Comparison of ENCODE assay signal across 10 cellular contexts in genomic region chr3:71543371-71544016, GRCh38. TPM values are rescaled to one million over a fixed set of nuclear protein-coding genes. Genes with fewer than 3 reads are reported as not detected.
DNase-seq lines count a peak whose midpoint lies in the region; ATAC-seq and TF ChIP-seq lines count a peak whose summit lies in the region.
"Had no signal": no experiment of that assay in that cellular context is flagged by ENCODE, and none has a peak within 500 bp of the region (broad histone marks: within the 10 kb centered on the region; RNA-seq: fewer than 3 reads in every experiment).

No MANE protein-coding gene starts in this region.

- H3K9me2 ChIP-seq in GM23248 (ENCODE audit: insufficient read depth): no peaks in the 10 kb centered on the region

- POLR2A ChIA-PET in naive thymus-derived CD4-positive, alpha-beta T cell (lab: Charles Lee): no interaction called here

- peak overlapping the region; percentile 71 for H3K9ac ChIP-seq in GM23248

- peaks cover 30% of the 10 kb centered on the region for H3F3A ChIP-seq in GM23248 (ENCODE audit: insufficient read depth)

- no peak for TF ChIP-seq CTCF in AG10803 (conservative IDR thresholded peaks at IDR 0.05; ENCODE audit: low read length)

- H4K20me1 ChIP-seq in GM23248 (ENCODE audit: insufficient read depth): no peaks in the 10 kb centered on the region

- peak overlapping the region; percentile 80 for H2AFZ ChIP-seq in GM23248

- H3K27ac ChIP-seq in GM23248: peak overlapping the region; percentile 83
- no peak overlapping the region for H3K27ac ChIP-seq in naive thymus-derived CD4-positive, alpha-beta T cell (ENCODE audit: low read depth, low read length)

- DNase-seq in AG10803 (ENCODE audit: low read depth) (no peak), GM23248 (peak; percentile 5), NCI-H345 treated with DMSO at 0.1 percent for 48 hours (lab: John Stamatoyannopoulos, UW; ENCODE audit: unreplicated experiment) (no peak), NCI-H1694 treated with DMSO at 0.1 percent for 48 hours (lab: John Stamatoyannopoulos, UW) (no peak), NCI-H1105 treated with DMSO at 0.1 percent for 48 hours (lab: John Stamatoyannopoulos, UW) (no peak)
- peak; percentile 27 for DNase-seq in activated naive CD8-positive, alpha-beta T cell treated with anti-CD3 and anti-CD28 coated beads for 36 hours
- peak in 1 of 9 donors; percentile 2 for DNase-seq in naive thymus-derived CD4-positive, alpha-beta T cell
- no peak for DNase-seq in activated T-helper 2 cell treated with anti-CD3 and anti-CD28 coated beads, Interferon-gamma antibody, Interleukin-2, Interleukin-4, amounts not matched to agents 10 μg/mL and 5 μg/mL and 100 μg/mL, durations not matched to agents 14 hours and 24 hours and 36 hours (ENCODE audit: low spot score)
- DNase-seq: NCI-H1930, T-helper 17 cell had no signal

- peaks cover 44% of the 10 kb centered on the region for H3K79me2 ChIP-seq in GM23248 (ENCODE audit: insufficient read depth)

- no peaks in the 10 kb centered on the region for H3K9me3 ChIP-seq in GM23248 (ENCODE audit: low read depth)
- no peaks in the 10 kb centered on the region for H3K9me3 ChIP-seq in naive thymus-derived CD4-positive, alpha-beta T cell (ENCODE audit: control insufficient read depth in 2 of 3, low read length in 3 of 3)

- H3K4me1 ChIP-seq in GM23248 (ENCODE audit: insufficient read depth): peaks cover 31% of the 10 kb centered on the region
- H3K4me1 ChIP-seq in naive thymus-derived CD4-positive, alpha-beta T cell (ENCODE audit: control insufficient read depth in 2 of 2, insufficient read depth in 2 of 2, low read length in 2 of 2): no peaks in the 10 kb centered on the region

- H3K9me3 Mint-ChIP-seq in activated naive CD8-positive, alpha-beta T cell treated with anti-CD3 and anti-CD28 coated beads for 36 hours: no peaks in the 10 kb centered on the region
- no peaks in the 10 kb centered on the region for H3K9me3 Mint-ChIP-seq in naive thymus-derived CD4-positive, alpha-beta T cell
- H3K9me3 Mint-ChIP-seq in activated T-helper 2 cell treated with anti-CD3 and anti-CD28 coated beads, Interferon-gamma antibody, Interleukin-2, Interleukin-4, amounts not matched to agents 10 μg/mL and 5 μg/mL and 100 μg/mL, durations not matched to agents 14 hours and 24 hours and 36 hours: no peaks in the 10 kb centered on the region

- H3K4me2 ChIP-seq in GM23248 (ENCODE audit: unreplicated experiment): peak overlapping the region; percentile 75

- peaks cover 28% of the 10 kb centered on the region for H3K36me3 Mint-ChIP-seq in activated naive CD8-positive, alpha-beta T cell treated with anti-CD3 and anti-CD28 coated beads for 36 hours
- peaks cover 0 to 12% (median under 1%) of the 10 kb centered on the region in 5 donors for H3K36me3 Mint-ChIP-seq in naive thymus-derived CD4-positive, alpha-beta T cell
- no peaks in the 10 kb centered on the region for H3K36me3 Mint-ChIP-seq in activated T-helper 2 cell treated with anti-CD3 and anti-CD28 coated beads, Interferon-gamma antibody, Interleukin-2, Interleukin-4, amounts not matched to agents 10 μg/mL and 5 μg/mL and 100 μg/mL, durations not matched to agents 14 hours and 24 hours and 36 hours (ENCODE audit: low read depth)

- CTCF ChIA-PET in naive thymus-derived CD4-positive, alpha-beta T cell (lab: Charles Lee): no interaction called here

- intact Hi-C loops in naive thymus-derived CD4-positive, alpha-beta T cell (cut with micrococcal nuclease): no loop called here
- intact Hi-C loops in activated T-helper 2 cell treated with anti-CD3 and anti-CD28 coated beads, Interferon-gamma antibody, Interleukin-2, Interleukin-4, amounts not matched to agents 10 μg/mL and 5 μg/mL and 100 μg/mL, durations not matched to agents 14 hours and 24 hours and 36 hours (cut with micrococcal nuclease): no loop called here

- peaks cover 10% of the 10 kb centered on the region for H3K4me1 Mint-ChIP-seq in activated naive CD8-positive, alpha-beta T cell treated with anti-CD3 and anti-CD28 coated beads for 36 hours
- peaks cover 0 to 27% (median 11%) of the 10 kb centered on the region in 7 donors for H3K4me1 Mint-ChIP-seq in naive thymus-derived CD4-positive, alpha-beta T cell
- peaks cover 5% of the 10 kb centered on the region for H3K4me1 Mint-ChIP-seq in activated T-helper 2 cell treated with anti-CD3 and anti-CD28 coated beads, Interferon-gamma antibody, Interleukin-2, Interleukin-4, amounts not matched to agents 10 μg/mL and 5 μg/mL and 100 μg/mL, durations not matched to agents 14 hours and 24 hours and 36 hours (ENCODE audit: low read depth)

- H3K27me3 Mint-ChIP-seq in activated naive CD8-positive, alpha-beta T cell treated with anti-CD3 and anti-CD28 coated beads for 36 hours: no peaks in the 10 kb centered on the region
- peaks cover 0 to 18% (median 0%) of the 10 kb centered on the region in 5 donors for H3K27me3 Mint-ChIP-seq in naive thymus-derived CD4-positive, alpha-beta T cell
- peaks cover 2% of the 10 kb centered on the region for H3K27me3 Mint-ChIP-seq in activated T-helper 2 cell treated with anti-CD3 and anti-CD28 coated beads, Interferon-gamma antibody, Interleukin-2, Interleukin-4, amounts not matched to agents 10 μg/mL and 5 μg/mL and 100 μg/mL, durations not matched to agents 14 hours and 24 hours and 36 hours (ENCODE audit: low read depth)
- H3K27me3 Mint-ChIP-seq: T-helper 17 cell had no signal

- H3K27me3 ChIP-seq in GM23248 (replicated peaks; ENCODE audit: insufficient read depth): no peaks in the 10 kb centered on the region
- no peaks in the 10 kb centered on the region for H3K27me3 ChIP-seq in naive thymus-derived CD4-positive, alpha-beta T cell (ENCODE audit: control insufficient read depth in 2 of 2, insufficient read depth in 2 of 2, low read length in 2 of 2)

- in situ Hi-C loops in GM23248 (cut with MboI): no loop called here

- peak overlapping the region; percentile 28 for H3K4me3 ChIP-seq in AG10803 (ENCODE audit: low read length)
- peak overlapping the region; percentile 59 for H3K4me3 ChIP-seq in GM23248
- no peak overlapping the region for H3K4me3 ChIP-seq in naive thymus-derived CD4-positive, alpha-beta T cell (ENCODE audit: low read length)

- WGBS in GM23248 (ENCODE audit: low coverage in 1 of 2, low lambda C conversion rate in 2 of 2, missing lambda C conversion rate in 2 of 2), 2 experiments: 16 to 30% methylated on average over 3 of the region's 3 CpGs

- H3K4me3 Mint-ChIP-seq in activated naive CD8-positive, alpha-beta T cell treated with anti-CD3 and anti-CD28 coated beads for 36 hours: no peak overlapping the region
- no peak overlapping the region for H3K4me3 Mint-ChIP-seq in naive thymus-derived CD4-positive, alpha-beta T cell
- no peak overlapping the region for H3K4me3 Mint-ChIP-seq in activated T-helper 2 cell treated with anti-CD3 and anti-CD28 coated beads, Interferon-gamma antibody, Interleukin-2, Interleukin-4, amounts not matched to agents 10 μg/mL and 5 μg/mL and 100 μg/mL, durations not matched to agents 14 hours and 24 hours and 36 hours (ENCODE audit: low read depth)
- H3K4me3 Mint-ChIP-seq: T-helper 17 cell had no signal

- peak; percentile 8 for ATAC-seq in naive thymus-derived CD4-positive, alpha-beta T cell

- H3K27ac Mint-ChIP-seq in activated naive CD8-positive, alpha-beta T cell treated with anti-CD3 and anti-CD28 coated beads for 36 hours: no peak overlapping the region
- peak overlapping the region in 1 of 9 donors; percentile 20 for H3K27ac Mint-ChIP-seq in naive thymus-derived CD4-positive, alpha-beta T cell
- no peak overlapping the region for H3K27ac Mint-ChIP-seq in activated T-helper 2 cell treated with anti-CD3 and anti-CD28 coated beads, Interferon-gamma antibody, Interleukin-2, Interleukin-4, amounts not matched to agents 10 μg/mL and 5 μg/mL and 100 μg/mL, durations not matched to agents 14 hours and 24 hours and 36 hours
- H3K27ac Mint-ChIP-seq: T-helper 17 cell had no signal

- H3K36me3 ChIP-seq in GM23248 (ENCODE audit: low read depth): no peaks in the 10 kb centered on the region
- H3K36me3 ChIP-seq in naive thymus-derived CD4-positive, alpha-beta T cell (ENCODE audit: control insufficient read depth in 2 of 3, insufficient read depth in 3 of 3, low read length in 3 of 3): no peaks in the 10 kb centered on the region

RNA-seq across cellular contexts. Expression of gene FOXP1, which starts 40.0 kb away (rescaled TPM):
- total RNA-seq in GM23248 (2014; rRNA removed; shearing (Covaris generic)): 37.4 and 52.5 TPM in 2 replicates
- 57.6 and 59.9 TPM in 2 replicates for polyA plus RNA-seq in GM23248 (2016; fragmentation: Nextera tagmentation; extraction: Ambion mirVana)
- total RNA-seq in activated naive CD8-positive, alpha-beta T cell treated with anti-CD3 and anti-CD28 coated beads for 36 hours: 100 to 1,000 TPM; 203 to 205 TPM
- total RNA-seq in naive thymus-derived CD4-positive, alpha-beta T cell: 100 to 1,000 TPM; 104 to 537 (median 456) TPM
- polyA plus RNA-seq in naive thymus-derived CD4-positive, alpha-beta T cell: 100 to 1,000 TPM; 408 to 431 TPM
- total RNA-seq in activated T-helper 2 cell treated with anti-CD3 and anti-CD28 coated beads, Interferon-gamma antibody, Interleukin-2, Interleukin-4, amounts not matched to agents 10 μg/mL and 5 μg/mL and 100 μg/mL, durations not matched to agents 14 hours and 24 hours and 36 hours: 132 and 138 TPM in 2 replicates

Comparison
In these comparisons a context has a peak if more than half of its experiments do, and no peak if none do; other contexts are left out.
1. DNase-seq: peak in GM23248 (single experiment) and activated naive CD8-positive, alpha-beta T cell treated with anti-CD3 and anti-CD28 coated beads for 36 hours (single experiment); none in AG10803 (single experiment), activated T-helper 2 cell treated with anti-CD3 and anti-CD28 coated beads, Interferon-gamma antibody, Interleukin-2, Interleukin-4, amounts not matched to agents 10 μg/mL and 5 μg/mL and 100 μg/mL, durations not matched to agents 14 hours and 24 hours and 36 hours (single experiment), NCI-H345 treated with DMSO at 0.1 percent for 48 hours (single experiment), NCI-H1694 treated with DMSO at 0.1 percent for 48 hours (single experiment) and NCI-H1105 treated with DMSO at 0.1 percent for 48 hours (single experiment).